Comparison of ENCODE assay signal across 18 cellular contexts in the genomic region with DNA sequence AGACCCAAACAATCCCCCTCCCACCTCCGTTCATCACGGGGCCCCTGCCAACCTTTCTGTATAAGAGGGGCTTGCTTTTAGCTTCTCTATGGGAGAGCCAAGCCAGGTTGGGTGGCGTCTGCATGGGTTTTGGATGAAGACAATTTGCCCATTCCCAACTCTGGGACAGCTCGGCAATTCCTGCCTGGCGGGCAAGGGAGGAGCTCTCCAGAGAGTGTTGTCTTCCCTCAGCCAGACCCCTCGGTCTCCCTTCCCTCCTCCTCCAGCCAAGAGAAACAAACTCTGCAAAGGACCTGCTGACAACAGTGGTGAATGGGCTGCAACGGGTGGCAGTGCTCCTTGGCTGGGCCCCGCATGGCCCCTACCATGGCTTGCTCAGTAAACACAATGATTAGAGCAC.
DNase-seq lines count a peak whose midpoint lies in the region; ATAC-seq and TF ChIP-seq lines count a peak whose summit lies in the region.
"Had no signal": no experiment of that assay in that cellular context is flagged by ENCODE, and none has a peak within 500 bp of the region (broad histone marks: within the 10 kb centered on the region; RNA-seq: fewer than 3 reads in every experiment).

No MANE protein-coding gene starts in this region.

- H3K27me3 Mint-ChIP-seq in type B pancreatic cell = peaks cover 10% of the 10 kb centered on the region

- H3K27ac Mint-ChIP-seq in type B pancreatic cell = no peak overlapping the region

- no peaks in the 10 kb centered on the region for H3K9me3 Mint-ChIP-seq in type B pancreatic cell
- H3K9me3 Mint-ChIP-seq: CD4-positive, CD25-positive, alpha-beta regulatory T cell; CD8-positive, alpha-beta memory T cell had no signal

- DNase-seq in cardiac septum (ENCODE audit: low spot score) (peak; percentile 29), Right ventricle myocardium superior (no peak), mesenteric fat pad (ENCODE audit: low spot score) (peak; percentile 74), type B pancreatic cell (ENCODE audit: extremely low spot score, unreplicated experiment) (peak; percentile 60), breast epithelium (ENCODE audit: low spot score in 2 of 2) (no peak)
- DNase-seq: BE2C; C1 segment of cervical spinal cord; CD4-positive, CD25-positive, alpha-beta regulatory T cell; CD8-positive, alpha-beta memory T cell; COR-L47; DMS 273 treated with DMSO at 0.1 percent for 48 hours; DMS53; DND-41; EL; GM23248 had no signal

- H3K36me3 ChIP-seq in breast epithelium = no peaks in the 10 kb centered on the region
- H3K36me3 ChIP-seq: BE2C, HAP-1 had no signal

- TF ChIP-seq POLR2A in breast epithelium (IDR thresholded peaks at IDR 0.05) = no peak

- no peak overlapping the region for H3K4me3 Mint-ChIP-seq in type B pancreatic cell
- H3K4me3 Mint-ChIP-seq: CD4-positive, CD25-positive, alpha-beta regulatory T cell; CD8-positive, alpha-beta memory T cell had no signal

- ATAC-seq in Right ventricle myocardium superior (ENCODE audit: poor library complexity) (no peak), GM19324 (IDR thresholded peaks at IDR 0.05; ENCODE audit: low FRiP score, unreplicated experiment) (no peak)
- ATAC-seq: GM12878 had no signal

- H3K4me1 ChIP-seq in breast epithelium = no peaks in the 10 kb centered on the region
- H3K4me1 ChIP-seq: BE2C, HAP-1 had no signal

- TF ChIP-seq CTCF in type B pancreatic cell (conservative IDR thresholded peaks at IDR 0.05) (no peak), breast epithelium (IDR thresholded peaks at IDR 0.05) (no peak)

- no peak overlapping the region for H3K27ac ChIP-seq in breast epithelium
- H3K27ac ChIP-seq: GM23248 had no signal

- H3K36me3 Mint-ChIP-seq in type B pancreatic cell = no peaks in the 10 kb centered on the region
- H3K36me3 Mint-ChIP-seq: CD4-positive, CD25-positive, alpha-beta regulatory T cell; CD8-positive, alpha-beta memory T cell had no signal

- intact Hi-C loops in cardiac septum (cut with DNase I) = no loop called here
- intact Hi-C loops in Right ventricle myocardium superior (cut with DNase I) = no loop called here
- intact Hi-C loops in breast epithelium (cut with DNase I; ENCODE audit: low total_unique reads) = no loop called here

- H3K4me1 Mint-ChIP-seq in type B pancreatic cell (ENCODE audit: unreplicated experiment) = peaks cover 1% of the 10 kb centered on the region
- H3K4me1 Mint-ChIP-seq: CD4-positive, CD25-positive, alpha-beta regulatory T cell; CD8-positive, alpha-beta memory T cell had no signal

- no peaks in the 10 kb centered on the region for H3K9me3 ChIP-seq in breast epithelium
- H3K9me3 ChIP-seq: BE2C, HAP-1 had no signal

- H3K27me3 ChIP-seq in breast epithelium = peaks cover 0 to 15% of the 10 kb centered on the region in 2 donors

- H3K4me3 ChIP-seq in breast epithelium = no peak overlapping the region
- H3K4me3 ChIP-seq: GM12878, GM23248, HAP-1 had no signal

Comparison
In these comparisons a context has a peak if more than half of its experiments do, and no peak if none do; other contexts are left out.
1. DNase-seq: peak in cardiac septum (single experiment), mesenteric fat pad (single experiment) and type B pancreatic cell (single experiment); none in Right ventricle myocardium superior (single experiment) and breast epithelium (0 of 2).